ENCODE assay signal across 13 cellular contexts in the genomic region with DNA sequence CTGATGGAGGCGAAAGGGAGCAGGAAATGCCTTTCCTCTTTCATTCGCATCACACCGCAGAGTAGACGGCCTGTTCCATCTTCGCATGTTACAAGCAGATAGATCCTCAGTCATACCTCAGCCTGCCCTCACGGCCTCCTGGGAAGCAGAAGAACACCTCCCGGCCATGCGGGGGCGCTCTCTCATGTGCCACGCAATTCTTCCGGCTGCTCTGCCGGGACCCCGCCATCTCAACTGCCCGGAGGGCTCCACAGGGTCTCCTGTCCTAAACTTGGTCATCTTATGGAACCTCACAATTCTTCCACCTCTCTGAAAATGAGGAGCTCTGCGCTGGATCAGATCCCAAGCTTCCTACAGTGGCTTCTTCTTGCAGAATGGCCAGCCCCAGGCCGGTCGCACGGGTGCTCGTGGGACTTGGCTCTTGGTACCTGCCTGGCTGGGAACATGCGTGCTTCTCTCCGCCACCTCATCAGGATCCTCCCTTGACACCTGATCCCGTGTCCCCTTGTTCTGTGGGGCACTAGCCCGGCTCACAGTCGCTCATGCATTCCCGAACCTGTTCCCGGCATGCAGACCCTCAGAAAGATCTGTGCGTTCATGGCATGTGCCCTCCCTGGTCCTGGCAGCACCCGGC.
"Had no signal": no experiment of that assay in that cellular context is flagged by ENCODE, and none has a peak within 500 bp of the region (broad histone marks: within the 10 kb centered on the region; RNA-seq: fewer than 3 reads in every experiment).

No MANE protein-coding gene starts in this region.

- DNase-seq: activated CD4-positive, alpha-beta T cell treated with anti-CD3 and anti-CD28 coated beads, Interleukin-2, amount 50 U/mL, for 4 hours; activated CD4-positive, CD25-positive, alpha-beta regulatory T cell treated with anti-CD3 and anti-CD28 coated beads, Interleukin-2, amount 50 U/mL, for 72 hours; activated naive CD4-positive, alpha-beta T cell treated with Interleukin-2 at 50 U/mL for 16 hours; anterior cingulate cortex; cerebellar nuclear complex; effector memory CD4-positive, alpha-beta T cell; foreskin melanocyte; lower lobe of right lung; ovary; thyroid gland had no signal

- H3K4me1 ChIP-seq: lower lobe of right lung, thyroid gland had no signal

- H3K9me3 Mint-ChIP-seq: activated T-helper 17 cell treated with anti-CD3 and anti-CD28 coated beads, Interleukin-2, amount 50 U/mL, for 72 hours; dendritic cell treated with granulocyte-macrophage colony-stimulating factor and Interleukin-4, amounts not matched to agents 40 ng/mL and 50 ng/mL, for 4 days had no signal

- H3K27me3 ChIP-seq: ovary, thyroid gland had no signal

- H3K36me3 Mint-ChIP-seq: stimulated activated memory B cell treated with anti-CD40 and anti-IgM and Interleukin-4, amounts not matched to agents 10 μg/mL and 1 μg/mL and 100 μg/mL, for 72 hours had no signal

- H3K9me3 ChIP-seq: lower lobe of right lung, ovary, thyroid gland had no signal

- H3K27me3 Mint-ChIP-seq: dendritic cell treated with granulocyte-macrophage colony-stimulating factor and Interleukin-4, amounts not matched to agents 40 ng/mL and 50 ng/mL, for 4 days; stimulated activated memory B cell treated with anti-CD40 and anti-IgM and Interleukin-4, amounts not matched to agents 10 μg/mL and 1 μg/mL and 100 μg/mL, for 72 hours had no signal

- H3K4me3 ChIP-seq: lower lobe of right lung, ovary, thyroid gland had no signal

- ATAC-seq: activated T-helper 17 cell treated with anti-CD3 and anti-CD28 coated beads, Interleukin-2, amount 50 U/mL, for 72 hours; stimulated activated memory B cell treated with anti-CD40 and anti-IgM and Interleukin-4, amounts not matched to agents 10 μg/mL and 1 μg/mL and 100 μg/mL, for 72 hours had no signal

- H3K4me3 Mint-ChIP-seq: activated T-helper 17 cell treated with anti-CD3 and anti-CD28 coated beads, Interleukin-2, amount 50 U/mL, for 72 hours; dendritic cell treated with granulocyte-macrophage colony-stimulating factor and Interleukin-4, amounts not matched to agents 40 ng/mL and 50 ng/mL, for 4 days; stimulated activated memory B cell treated with anti-CD40 and anti-IgM and Interleukin-4, amounts not matched to agents 10 μg/mL and 1 μg/mL and 100 μg/mL, for 72 hours had no signal

- H3K36me3 ChIP-seq: lower lobe of right lung, ovary, thyroid gland had no signal

- H3K27ac Mint-ChIP-seq: activated T-helper 17 cell treated with anti-CD3 and anti-CD28 coated beads, Interleukin-2, amount 50 U/mL, for 72 hours; dendritic cell treated with granulocyte-macrophage colony-stimulating factor and Interleukin-4, amounts not matched to agents 40 ng/mL and 50 ng/mL, for 4 days; stimulated activated memory B cell treated with anti-CD40 and anti-IgM and Interleukin-4, amounts not matched to agents 10 μg/mL and 1 μg/mL and 100 μg/mL, for 72 hours had no signal

- H3K27ac ChIP-seq: lower lobe of right lung, ovary, thyroid gland had no signal

- H3K4me1 Mint-ChIP-seq: activated T-helper 17 cell treated with anti-CD3 and anti-CD28 coated beads, Interleukin-2, amount 50 U/mL, for 72 hours; stimulated activated memory B cell treated with anti-CD40 and anti-IgM and Interleukin-4, amounts not matched to agents 10 μg/mL and 1 μg/mL and 100 μg/mL, for 72 hours had no signal
